In genomic region chr6:35050291-35050987, GRCh38 we compare ENCODE assay signal across 13 cellular contexts.
A peak's percentile ranks its signal among the peaks of the same experiment; 100 is the strongest.
DNase-seq lines count a peak whose midpoint lies in the region; ATAC-seq, FAIRE-seq and TF ChIP-seq lines count a peak whose summit lies in the region.
"Had no signal": no experiment of that assay in that cellular context is flagged by ENCODE, and none has a peak within 500 bp of the region (broad histone marks: within the 10 kb centered on the region; RNA-seq: fewer than 3 reads in every experiment).

No MANE protein-coding gene starts in this region.

- H3K4me1 ChIP-seq in K562 (replicated peaks in 1 of 2; ENCODE audit: control insufficient read depth in 2 of 2, insufficient read depth in 2 of 2, low read length in 2 of 2), result peaks cover 0 to 5% of the 10 kb centered on the region in 2 experiments; a peak in 4 of 5 replicates
- H3K4me1 ChIP-seq in muscle layer of duodenum (ENCODE audit: control insufficient read depth in 1 of 2, insufficient read depth in 2 of 2, low read length in 2 of 2), result peaks cover 45 to 83% of the 10 kb centered on the region in 2 donors
- H3K4me1 ChIP-seq in transverse colon, result peaks cover 58 to 84% (median 63%) of the 10 kb centered on the region in 4 donors

- no peak overlapping the region for H3K27ac Mint-ChIP-seq in effector memory CD8-positive, alpha-beta T cell
- H3K27ac Mint-ChIP-seq in activated T-cell treated with anti-CD3 and anti-CD28 coated beads, Interleukin-2, amount 50 U/mL, for 72 hours, result no peak overlapping the region
- H3K27ac Mint-ChIP-seq: natural killer cell; stimulated activated effector memory CD8-positive, alpha-beta T cell treated with anti-CD3 and anti-CD28 coated beads, Interleukin-12 subunit alpha, Interleukin-12 subunit beta, amount 100 ng/mL, for 72 hours had no signal

- H3K4me3 Mint-ChIP-seq in effector memory CD8-positive, alpha-beta T cell, result no peak overlapping the region
- no peak overlapping the region for H3K4me3 Mint-ChIP-seq in activated T-cell treated with anti-CD3 and anti-CD28 coated beads, Interleukin-2, amount 50 U/mL, for 72 hours
- H3K4me3 Mint-ChIP-seq: natural killer cell; stimulated activated effector memory CD8-positive, alpha-beta T cell treated with anti-CD3 and anti-CD28 coated beads, Interleukin-12 subunit alpha, Interleukin-12 subunit beta, amount 100 ng/mL, for 72 hours had no signal

- H3K79me2 ChIP-seq in K562 (ENCODE audit: control insufficient read depth, insufficient read depth, low read length), result no peaks in the 10 kb centered on the region

- FAIRE-seq in K562 (lab: Jason Lieb, UNC), result no peak

- H3K27ac ChIP-seq in K562 (ENCODE audit: extremely low read depth, low read depth, low read length), result no peak overlapping the region
- peak overlapping the region; percentile 82 for H3K27ac ChIP-seq in muscle layer of duodenum (ENCODE audit: low read length)
- peak overlapping the region; percentile 85 to 91 (median 90) for H3K27ac ChIP-seq in transverse colon
- H3K27ac ChIP-seq: PC-9 had no signal

- POLR2A ChIA-PET in K562 (lab: Yijun Ruan, JAX), result interaction anchor here (1.2 to 1.7 kb wide), 2 partner anchors 11 to 47 kb away, joined by 3 to 5 read pairs; no protein-coding TSS in a partner anchor

- TF ChIP-seq POLR2A in K562 (conservative IDR thresholded peaks at IDR 0.05) (no peak), transverse colon (IDR thresholded peaks at IDR 0.05) (no peak)

- H3K4me1 Mint-ChIP-seq in effector memory CD8-positive, alpha-beta T cell (ENCODE audit: low read depth in 2 of 2), result peaks cover 7 to 8% of the 10 kb centered on the region in 2 donors
- H3K4me1 Mint-ChIP-seq in activated T-cell treated with anti-CD3 and anti-CD28 coated beads, Interleukin-2, amount 50 U/mL, for 72 hours (ENCODE audit: low read depth), result peaks cover 13% of the 10 kb centered on the region

- CTCF ChIA-PET in K562 (lab: Yijun Ruan, JAX; ENCODE audit: low intra/inter-chr PET ratio), result no interaction called here

- no peak for TF ChIP-seq RAD21 in K562 (CRISPR knock-in tag; conservative IDR thresholded peaks at IDR 0.05 in 1 of 2, IDR thresholded peaks at IDR 0.05 in 1 of 2)

- no peak for TF ChIP-seq CTCF in K562 (IDR thresholded peaks at IDR 0.05 in 2 of 3, conservative IDR thresholded peaks at IDR 0.05 in 1 of 3; ENCODE audit: insufficient read depth in 2 of 3, low read depth in 1 of 3, low read length in 3 of 3)
- TF ChIP-seq CTCF in transverse colon (IDR thresholded peaks at IDR 0.05), result no peak

- no peaks in the 10 kb centered on the region for H3K9me1 ChIP-seq in K562 (ENCODE audit: control insufficient read depth, insufficient read depth, low read length)

- H2AFZ ChIP-seq in K562 (ENCODE audit: low read depth, low read length), result no peak overlapping the region
- H2AFZ ChIP-seq: PC-9 had no signal

- intact Hi-C loops in K562 (cut with micrococcal nuclease) (no loop called here), transverse colon (cut with DNase I; ENCODE audit: low total_unique reads) (no loop called here)

- no TSS peak for BruUV-seq in K562 (replicated peaks; lab: Mats Ljungman, UMichigan)

- WGBS in K562 (ENCODE audit: insufficient coverage, low coverage, missing lambda C conversion rate), result 31% methylated on average over 8 of the region's 8 CpGs
- 49 to 56% methylated on average over 4 to 7 of the region's 8 CpGs for WGBS in transverse colon (ENCODE audit: low coverage in 1 of 2), 2 donors

- H3K36me3 Mint-ChIP-seq in effector memory CD8-positive, alpha-beta T cell (ENCODE audit: insufficient read depth), result peaks cover 3% of the 10 kb centered on the region
- H3K36me3 Mint-ChIP-seq in activated T-cell treated with anti-CD3 and anti-CD28 coated beads, Interleukin-2, amount 50 U/mL, for 72 hours (ENCODE audit: insufficient read depth in 2 of 2), result no peaks in the 10 kb centered on the region
- H3K36me3 Mint-ChIP-seq: natural killer cell had no signal

- TF ChIP-seq EP300 in K562 (IDR thresholded peaks at IDR 0.05; ENCODE audit: low read length) (no peak), transverse colon (IDR thresholded peaks at IDR 0.05; ENCODE audit: low read depth) (no peak)

- no peak overlapping the region for H3K4me2 ChIP-seq in K562 (ENCODE audit: insufficient read depth, low read length)
- H3K4me2 ChIP-seq: PC-9 had no signal

- ATAC-seq in K562, result no peak
- no peak for ATAC-seq in effector memory CD8-positive, alpha-beta T cell (replicated peaks)
- no peak for ATAC-seq in activated T-cell treated with anti-CD3 and anti-CD28 coated beads, Interleukin-2, amount 50 U/mL, for 72 hours (replicated peaks in 1 of 2)
- ATAC-seq: natural killer cell; stimulated activated effector memory CD8-positive, alpha-beta T cell treated with anti-CD3 and anti-CD28 coated beads, Interleukin-12 subunit alpha, Interleukin-12 subunit beta, amount 100 ng/mL, for 72 hours had no signal

- H3K9ac ChIP-seq in K562 (ENCODE audit: insufficient read depth in 1 of 2, low read depth in 2 of 2, low read length in 2 of 2), result peak overlapping the region in 1 of 2 experiments; percentile 19; a peak in 1 of 4 replicates

- DNase-seq in activated effector memory CD4-positive, alpha-beta T cell treated with anti-CD3 and anti-CD28 coated beads, Interleukin-2, amount 50 U/mL, for 16 hours, result peak; percentile 34
- DNase-seq in activated effector memory CD4-positive, alpha-beta T cell treated with Interleukin-2 at 50 U/mL for 16 hours, result no peak
- DNase-seq in K562 (ENCODE audit: extremely low read depth in 1 of 4, low spot score in 3 of 4) (no peak), transverse colon (no peak), NCI-H748 treated with DMSO at 0.1 percent for 48 hours (lab: John Stamatoyannopoulos, UW) (no peak)
- no peak for DNase-seq in effector memory CD8-positive, alpha-beta T cell
- no peak for DNase-seq in activated T-cell treated with anti-CD3 and anti-CD28 coated beads, Interleukin-2, amount 50 U/mL, for 72 hours
- DNase-seq: amniotic stem cell, natural killer cell, NCI-H1930, PC-9 had no signal

- H3K27me3 Mint-ChIP-seq in effector memory CD8-positive, alpha-beta T cell, result no peaks in the 10 kb centered on the region
- no peaks in the 10 kb centered on the region for H3K27me3 Mint-ChIP-seq in activated T-cell treated with anti-CD3 and anti-CD28 coated beads, Interleukin-2, amount 50 U/mL, for 72 hours (ENCODE audit: low read depth)

- H3K36me3 ChIP-seq in K562 (ENCODE audit: control insufficient read depth, insufficient read depth, low read length) (no peaks in the 10 kb centered on the region), muscle layer of duodenum (ENCODE audit: control insufficient read depth in 1 of 2, insufficient read depth in 2 of 2, low read length in 2 of 2) (peaks cover 11 to 14% of the 10 kb centered on the region in 2 donors), transverse colon (no peaks in the 10 kb centered on the region)

- no peaks in the 10 kb centered on the region for H3K9me3 Mint-ChIP-seq in effector memory CD8-positive, alpha-beta T cell
- H3K9me3 Mint-ChIP-seq in activated T-cell treated with anti-CD3 and anti-CD28 coated beads, Interleukin-2, amount 50 U/mL, for 72 hours, result no peaks in the 10 kb centered on the region
- H3K9me3 Mint-ChIP-seq: natural killer cell; stimulated activated effector memory CD8-positive, alpha-beta T cell treated with anti-CD3 and anti-CD28 coated beads, Interleukin-12 subunit alpha, Interleukin-12 subunit beta, amount 100 ng/mL, for 72 hours had no signal

- H3K27me3 ChIP-seq in K562 (ENCODE audit: control insufficient read depth in 2 of 2, insufficient read depth in 2 of 2, low read length in 2 of 2) (no peaks in the 10 kb centered on the region), muscle layer of duodenum (ENCODE audit: low read depth, low read length) (no peaks in the 10 kb centered on the region), transverse colon (no peaks in the 10 kb centered on the region)

- H3K4me3 ChIP-seq in K562, result no peak overlapping the region
- H3K4me3 ChIP-seq in muscle layer of duodenum (ENCODE audit: low read depth in 1 of 2, low read length in 2 of 2), result no peak overlapping the region
- no peak overlapping the region for H3K4me3 ChIP-seq in transverse colon
- H3K4me3 ChIP-seq: PC-9 had no signal

- no peaks in the 10 kb centered on the region for H3K9me3 ChIP-seq in K562 (replicated peaks; ENCODE audit: control insufficient read depth, insufficient read depth, low read depth, low read length)
- no peaks in the 10 kb centered on the region for H3K9me3 ChIP-seq in muscle layer of duodenum (ENCODE audit: control insufficient read depth in 1 of 2, low read length in 2 of 2)
- H3K9me3 ChIP-seq in transverse colon, result no peaks in the 10 kb centered on the region

- peaks cover 6% of the 10 kb centered on the region; the same call in 1 of the 2 replicates for H4K20me1 ChIP-seq in K562 (replicated peaks; ENCODE audit: control insufficient read depth, insufficient read depth, low read length)

- in situ Hi-C loops in K562 (cut with MboI), result no loop called here
- in situ Hi-C loops in transverse colon (cut with MboI; ENCODE audit: low pct_ligation_motif_present in 1 of 4, low pct_unique_long_range_greater_than_20kb in 1 of 4, low sequenced_read_pairs in 3 of 4), result no loop called here

TF ChIP-seq in K562, 482 proteins besides CTCF, POLR2A, EP300 and RAD21 (continues in another document):
- TF ChIP-seq FOXK2 (conservative IDR thresholded peaks at IDR 0.05 in 1 of 2, IDR thresholded peaks at IDR 0.05 in 1 of 2; ENCODE audit: low read depth in 2 of 2) (no peak), THAP12 (CRISPR knock-in tag; IDR thresholded peaks at IDR 0.05) (no peak)
